ENCODE assay signal across 25 cellular contexts in the genomic region with DNA sequence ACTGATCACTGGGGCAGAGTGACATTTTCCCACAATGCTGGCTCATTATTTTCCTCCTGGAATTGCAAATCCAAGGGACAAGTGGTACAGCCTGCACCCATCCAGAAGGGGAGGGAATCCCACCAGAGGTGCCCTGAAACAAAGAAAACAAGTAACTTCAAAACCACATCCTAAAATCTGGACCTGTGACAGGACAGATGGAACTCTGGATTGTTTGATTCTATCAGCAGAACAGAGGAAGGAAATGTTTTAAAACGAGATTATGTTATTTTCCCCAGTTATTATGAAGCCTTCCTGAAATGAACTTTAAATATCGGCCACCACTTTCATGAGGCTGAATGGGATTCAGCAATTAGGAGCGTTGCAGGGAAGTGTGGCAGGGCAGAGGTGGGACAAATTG.
"Had no signal": no experiment of that assay in that cellular context is flagged by ENCODE, and none has a peak within 500 bp of the region (broad histone marks: within the 10 kb centered on the region; RNA-seq: fewer than 3 reads in every experiment).

No MANE protein-coding gene starts in this region.

- H3K4me3 Mint-ChIP-seq: activated naive CD4-positive, alpha-beta T cell treated with anti-CD3 and anti-CD28 coated beads, Interleukin-2, amount 10 ng/mL, durations not matched to agents 7 days and 5 days; activated naive CD8-positive, alpha-beta T cell treated with anti-CD3 and anti-CD28 coated beads, Interleukin-2, amount 50 U/mL, for 24 hours; activated T-cell treated with anti-CD3 and anti-CD28 coated beads, Interleukin-2, amount 50 U/mL, for 4 hours; brain; stimulated activated naive CD8-positive, alpha-beta T cell treated with anti-CD3 and anti-CD28 coated beads, Interleukin-15, amount 100 ng/mL, for 72 hours; T-helper 2 cell treated with Interferon-gamma antibody and Interleukin-4, amounts not matched to agents 5 μg/mL and 100 μg/mL, for 36 hours had no signal

- H3K36me3 Mint-ChIP-seq: brain had no signal

- H3K27ac Mint-ChIP-seq: activated naive CD4-positive, alpha-beta T cell treated with anti-CD3 and anti-CD28 coated beads, Interleukin-2, amount 10 ng/mL, durations not matched to agents 7 days and 5 days; activated naive CD8-positive, alpha-beta T cell treated with anti-CD3 and anti-CD28 coated beads, Interleukin-2, amount 50 U/mL, for 24 hours; stimulated activated naive CD8-positive, alpha-beta T cell treated with anti-CD3 and anti-CD28 coated beads, Interleukin-15, amount 100 ng/mL, for 72 hours; T-helper 2 cell treated with Interferon-gamma antibody and Interleukin-4, amounts not matched to agents 5 μg/mL and 100 μg/mL, for 36 hours had no signal

- H3K36me3 ChIP-seq: colonic mucosa, gastrocnemius medialis, heart left ventricle, left lung, ovary had no signal

- H3K27me3 ChIP-seq: colonic mucosa, ovary had no signal

- H3K4me1 ChIP-seq: colonic mucosa, psoas muscle had no signal

- ATAC-seq: activated naive CD8-positive, alpha-beta T cell treated with anti-CD3 and anti-CD28 coated beads, Interleukin-2, amount 50 U/mL, for 24 hours; activated T-cell treated with anti-CD3 and anti-CD28 coated beads, Interleukin-2, amount 50 U/mL, for 4 hours; esophagus mucosa; gastrocnemius medialis; heart left ventricle; left lung; psoas muscle; right cardiac atrium; stimulated activated naive CD8-positive, alpha-beta T cell treated with anti-CD3 and anti-CD28 coated beads, Interleukin-15, amount 100 ng/mL, for 72 hours had no signal

- DNase-seq: activated CD4-positive, alpha-beta T cell treated with anti-CD3 and anti-CD28 coated beads, Interleukin-2, amount 50 U/mL, for 1 hour; activated CD4-positive, CD25-positive, alpha-beta regulatory T cell treated with anti-CD3 and anti-CD28 coated beads, Interleukin-2, amount 50 U/mL, for 72 hours; activated CD8-positive, alpha-beta memory T cell treated with anti-CD3 and anti-CD28 coated beads, Interleukin-2, amount 50 U/mL, for 4 hours; activated effector memory CD4-positive, alpha-beta T cell treated with Interleukin-2 at 50 U/mL for 16 hours; activated naive CD4-positive, alpha-beta T cell treated with anti-CD3 and anti-CD28 coated beads, Interleukin-2, amount 10 ng/mL, durations not matched to agents 7 days and 5 days; activated naive CD8-positive, alpha-beta T cell treated with anti-CD3 and anti-CD28 coated beads, Interleukin-2, amount 50 U/mL, for 24 hours; activated T-cell treated with anti-CD3 and anti-CD28 coated beads, Interleukin-2, amount 50 U/mL, for 4 hours; anterior cingulate cortex; caudate nucleus; colonic mucosa; gastrocnemius medialis; heart left ventricle; kidney; left lung; mammary epithelial cell; psoas muscle; right cardiac atrium; stimulated activated naive CD8-positive, alpha-beta T cell treated with anti-CD3 and anti-CD28 coated beads, Interleukin-15, amount 100 ng/mL, for 72 hours; SW 1271; trophoblast cell had no signal

- H3K9me3 Mint-ChIP-seq: activated naive CD8-positive, alpha-beta T cell treated with anti-CD3 and anti-CD28 coated beads, Interleukin-2, amount 50 U/mL, for 24 hours; activated T-cell treated with anti-CD3 and anti-CD28 coated beads, Interleukin-2, amount 50 U/mL, for 4 hours; T-helper 2 cell treated with Interferon-gamma antibody and Interleukin-4, amounts not matched to agents 5 μg/mL and 100 μg/mL, for 36 hours had no signal

- H3K4me3 ChIP-seq: colonic mucosa, gastrocnemius medialis, heart left ventricle, left lung, ovary, psoas muscle, skin epidermis had no signal

- H3K27me3 Mint-ChIP-seq: brain had no signal

- H3K9me3 ChIP-seq: colonic mucosa, gastrocnemius medialis, heart left ventricle, left lung, ovary, psoas muscle had no signal

- H3K27ac ChIP-seq: colonic mucosa, gastrocnemius medialis, heart left ventricle, left lung, ovary, psoas muscle, skin epidermis had no signal
